In genomic region chr14:103312006-103312635, GRCh38 we compare ENCODE assay signal across 15 cellular contexts.
"Had no signal": no experiment of that assay in that cellular context is flagged by ENCODE, and none has a peak within 500 bp of the region (broad histone marks: within the 10 kb centered on the region; RNA-seq: fewer than 3 reads in every experiment).

No MANE protein-coding gene starts in this region.

- H3K4me1 ChIP-seq: esophagus muscularis mucosa, tibial nerve had no signal

- H3K27ac ChIP-seq: esophagus muscularis mucosa, psoas muscle, tibial nerve had no signal

- DNase-seq: activated CD4-positive, alpha-beta memory T cell treated with anti-CD3 and anti-CD28 coated beads, Interleukin-2, amount 10 ng/mL, durations not matched to agents 7 days and 5 days; activated CD4-positive, alpha-beta T cell treated with anti-CD3 and anti-CD28 coated beads, Interleukin-2, amount 10 ng/mL, durations not matched to agents 24 days and 14 days; activated gamma-delta T cell; activated T-cell treated with anti-CD3 and anti-CD28 coated beads, Interleukin-2, amount 50 U/mL, for 72 hours; effector memory CD8-positive, alpha-beta T cell; glutamatergic neuron; psoas muscle; right cardiac atrium; stimulated activated CD4-positive, alpha-beta T cell treated with anti-CD3 and anti-CD28 coated beads, Interleukin-1b, Interleukin-23, amount 100 ng/mL, for 48 hours; stimulated activated naive CD8-positive, alpha-beta T cell treated with anti-CD3 and anti-CD28 coated beads, Interleukin-15, amount 100 ng/mL, for 72 hours; T-helper 17 cell had no signal

- H3K4me3 ChIP-seq: esophagus muscularis mucosa, psoas muscle, tibial nerve had no signal

- ATAC-seq: activated T-cell treated with anti-CD3 and anti-CD28 coated beads, Interleukin-2, amount 50 U/mL, for 72 hours; effector memory CD8-positive, alpha-beta T cell; psoas muscle; right cardiac atrium; stimulated activated effector memory CD8-positive, alpha-beta T cell treated with anti-CD3 and anti-CD28 coated beads, Interleukin-12 subunit alpha, Interleukin-12 subunit beta, amount 100 ng/mL, for 72 hours; stimulated activated naive CD8-positive, alpha-beta T cell treated with anti-CD3 and anti-CD28 coated beads, Interleukin-15, amount 100 ng/mL, for 72 hours; T-helper 17 cell had no signal

- H3K9me3 ChIP-seq: esophagus muscularis mucosa, psoas muscle, tibial nerve had no signal

- H3K36me3 ChIP-seq: esophagus muscularis mucosa, tibial nerve had no signal

- H3K27me3 ChIP-seq: dorsolateral prefrontal cortex had no signal
